In genomic region chr18:57533399-57533884, GRCh38 we compare ENCODE assay signal across 1 cellular context.
TF ChIP-seq lines count a peak whose summit lies in the region.

No MANE protein-coding gene starts in this region.

TF ChIP-seq in HepG2, 621 proteins besides CTCF, POLR2A, EP300 and RAD21 (continued from another document and continues in another):
- TF ChIP-seq SUZ12 (IDR thresholded peaks at IDR 0.05; ENCODE audit: low read depth, low read length) (no peak), MIER3 (CRISPR knock-in tag; IDR thresholded peaks at IDR 0.05; ENCODE audit: borderline replicate concordance) (no peak), MAFK (conservative IDR thresholded peaks at IDR 0.05 in 1 of 2, IDR thresholded peaks at IDR 0.05 in 1 of 2; ENCODE audit: low read length in 2 of 2) (peak in 1 of 2 experiments; percentile 10; a peak in 1 of 4 replicates), ZNF326 (CRISPR knock-in tag; IDR thresholded peaks at IDR 0.05; ENCODE audit: borderline replicate concordance) (no peak), ZBTB7B (CRISPR knock-in tag; IDR thresholded peaks at IDR 0.05) (no peak), ZNF562 (CRISPR knock-in tag; IDR thresholded peaks at IDR 0.05; ENCODE audit: borderline replicate concordance) (no peak), AFF4 (CRISPR knock-in tag; IDR thresholded peaks at IDR 0.05) (no peak), ZBTB10 (CRISPR knock-in tag; IDR thresholded peaks at IDR 0.05; ENCODE audit: borderline replicate concordance) (no peak), KAT7 (CRISPR knock-in tag; IDR thresholded peaks at IDR 0.05; ENCODE audit: borderline replicate concordance) (no peak), ZMYM2 (CRISPR knock-in tag; IDR thresholded peaks at IDR 0.05) (no peak), TBL1XR1 (IDR thresholded peaks at IDR 0.05; ENCODE audit: borderline replicate concordance, low read length, partially characterized antibody) (no peak), CCDC6 (CRISPR knock-in tag; IDR thresholded peaks at IDR 0.05) (no peak), ATF4 (CRISPR knock-in tag; IDR thresholded peaks at IDR 0.05) (peak in 1 of 2 experiments; percentile 55; a peak in 2 of 4 replicates), MYPOP (CRISPR knock-in tag; IDR thresholded peaks at IDR 0.05) (peak; percentile 54; the same call in 1 of the 2 replicates), RELA (CRISPR knock-in tag; IDR thresholded peaks at IDR 0.05) (no peak), ZNF17 (CRISPR knock-in tag; IDR thresholded peaks at IDR 0.05) (no peak), ZBTB49 (CRISPR knock-in tag; IDR thresholded peaks at IDR 0.05; ENCODE audit: borderline replicate concordance) (no peak), GPN1 (CRISPR knock-in tag; IDR thresholded peaks at IDR 0.05; ENCODE audit: borderline replicate concordance) (no peak), ZNF274 (CRISPR knock-in tag; IDR thresholded peaks at IDR 0.05) (no peak), POLR2AphosphoS5 (IDR thresholded peaks at IDR 0.05; ENCODE audit: low read depth, low read length) (no peak), HES4 (CRISPR knock-in tag; IDR thresholded peaks at IDR 0.05; ENCODE audit: borderline replicate concordance) (no peak), MYC (CRISPR knock-in tag; IDR thresholded peaks at IDR 0.05; ENCODE audit: borderline replicate concordance) (0 out of 2 replicates have a peak, but pooled peaks have one; percentile 18), ZNF572 (CRISPR knock-in tag; IDR thresholded peaks at IDR 0.05) (no peak), CREBL2 (CRISPR knock-in tag; IDR thresholded peaks at IDR 0.05; ENCODE audit: borderline replicate concordance) (no peak), HIC2 (CRISPR knock-in tag; IDR thresholded peaks at IDR 0.05; ENCODE audit: low read depth) (no peak), EEA1 (CRISPR knock-in tag; IDR thresholded peaks at IDR 0.05; ENCODE audit: borderline replicate concordance) (no peak), KLF12 (CRISPR knock-in tag; IDR thresholded peaks at IDR 0.05; ENCODE audit: borderline replicate concordance) (no peak), ZNF260 (CRISPR knock-in tag; IDR thresholded peaks at IDR 0.05; ENCODE audit: borderline replicate concordance, low read depth) (no peak), ZBTB14 (CRISPR knock-in tag; IDR thresholded peaks at IDR 0.05) (no peak), ZBTB40 (IDR thresholded peaks at IDR 0.05) (no peak), ZBTB40 (CRISPR knock-in tag; IDR thresholded peaks at IDR 0.05) (no peak), BCL6 (CRISPR knock-in tag; IDR thresholded peaks at IDR 0.05) (no peak), ZNF510 (CRISPR knock-in tag; IDR thresholded peaks at IDR 0.05; ENCODE audit: low read depth) (no peak), FOSL2 (CRISPR knock-in tag; IDR thresholded peaks at IDR 0.05) (no peak), ZNF329 (CRISPR knock-in tag; IDR thresholded peaks at IDR 0.05; ENCODE audit: low read depth) (no peak), JUND (CRISPR knock-in tag; IDR thresholded peaks at IDR 0.05) (no peak)
